15 cellular contexts compared by ENCODE assay signal in genomic region chr10:95437669-95438068, GRCh38.
"Had no signal": no experiment of that assay in that cellular context is flagged by ENCODE, and none has a peak within 500 bp of the region (broad histone marks: within the 10 kb centered on the region; RNA-seq: fewer than 3 reads in every experiment).

No MANE protein-coding gene starts in this region.

- H3K27me3 Mint-ChIP-seq: activated CD4-positive, alpha-beta memory T cell treated with anti-CD3 and anti-CD28 coated beads for 36 hours; activated T-cell treated with anti-CD3 and anti-CD28 coated beads, Interleukin-2, amount 50 U/mL, for 24 hours; T-cell had no signal

- H3K27ac ChIP-seq: spleen, VCaP had no signal

- H3K9me3 Mint-ChIP-seq: activated CD4-positive, alpha-beta memory T cell treated with anti-CD3 and anti-CD28 coated beads for 36 hours; activated T-cell treated with anti-CD3 and anti-CD28 coated beads, Interleukin-2, amount 50 U/mL, for 24 hours; immature natural killer cell; natural killer cell; stimulated activated naive CD8-positive, alpha-beta T cell treated with anti-CD3 and anti-CD28 coated beads, Interleukin-15, amount 100 ng/mL, for 72 hours; T-cell had no signal

- H3K27ac Mint-ChIP-seq: activated CD4-positive, alpha-beta memory T cell treated with anti-CD3 and anti-CD28 coated beads for 36 hours; activated CD8-positive, alpha-beta memory T cell treated with anti-CD3 and anti-CD28 coated beads, Interleukin-2, amount 10 ng/mL, durations not matched to agents 7 days and 5 days; activated T-cell treated with anti-CD3 and anti-CD28 coated beads, Interleukin-2, amount 50 U/mL, for 24 hours; immature natural killer cell; natural killer cell; stimulated activated naive CD8-positive, alpha-beta T cell treated with anti-CD3 and anti-CD28 coated beads, Interleukin-15, amount 100 ng/mL, for 72 hours; T-cell had no signal

- H3K27me3 ChIP-seq: right lobe of liver, spleen had no signal

- ATAC-seq: activated CD8-positive, alpha-beta memory T cell treated with anti-CD3 and anti-CD28 coated beads, Interleukin-2, amount 10 ng/mL, durations not matched to agents 7 days and 5 days; left colon; mucosa of descending colon; natural killer cell; right lobe of liver; stimulated activated naive CD8-positive, alpha-beta T cell treated with anti-CD3 and anti-CD28 coated beads, Interleukin-15, amount 100 ng/mL, for 72 hours; T-cell had no signal

- H3K4me3 ChIP-seq: mucosa of descending colon, right lobe of liver, spleen had no signal

- H3K4me3 Mint-ChIP-seq: activated CD4-positive, alpha-beta memory T cell treated with anti-CD3 and anti-CD28 coated beads for 36 hours; activated CD8-positive, alpha-beta memory T cell treated with anti-CD3 and anti-CD28 coated beads, Interleukin-2, amount 10 ng/mL, durations not matched to agents 7 days and 5 days; activated T-cell treated with anti-CD3 and anti-CD28 coated beads, Interleukin-2, amount 50 U/mL, for 24 hours; immature natural killer cell; natural killer cell; stimulated activated naive CD8-positive, alpha-beta T cell treated with anti-CD3 and anti-CD28 coated beads, Interleukin-15, amount 100 ng/mL, for 72 hours; T-cell had no signal

- H3K9me3 ChIP-seq: mucosa of descending colon, right lobe of liver, SK-N-SH, spleen had no signal

- DNase-seq: activated CD4-positive, alpha-beta memory T cell treated with anti-CD3 and anti-CD28 coated beads for 36 hours; activated CD8-positive, alpha-beta memory T cell treated with anti-CD3 and anti-CD28 coated beads, Interleukin-2, amount 10 ng/mL, durations not matched to agents 7 days and 5 days; activated naive CD4-positive, alpha-beta T cell treated with anti-CD3 and anti-CD28 coated beads, Interleukin-2, amount 50 U/mL, for 16 hours; activated T-cell treated with anti-CD3 and anti-CD28 coated beads, Interleukin-2, amount 50 U/mL, for 24 hours; erythroblast; immature natural killer cell; left colon; mucosa of descending colon; natural killer cell; right lobe of liver; SK-N-SH; spleen; stimulated activated naive CD8-positive, alpha-beta T cell treated with anti-CD3 and anti-CD28 coated beads, Interleukin-15, amount 100 ng/mL, for 72 hours; T-cell had no signal

- H3K9ac ChIP-seq: SK-N-SH had no signal

- H3K4me2 ChIP-seq: SK-N-SH had no signal

- H3K36me3 Mint-ChIP-seq: activated CD4-positive, alpha-beta memory T cell treated with anti-CD3 and anti-CD28 coated beads for 36 hours; activated CD8-positive, alpha-beta memory T cell treated with anti-CD3 and anti-CD28 coated beads, Interleukin-2, amount 10 ng/mL, durations not matched to agents 7 days and 5 days; natural killer cell; T-cell had no signal
